ENCODE assay signal across 8 cellular contexts in the genomic region with DNA sequence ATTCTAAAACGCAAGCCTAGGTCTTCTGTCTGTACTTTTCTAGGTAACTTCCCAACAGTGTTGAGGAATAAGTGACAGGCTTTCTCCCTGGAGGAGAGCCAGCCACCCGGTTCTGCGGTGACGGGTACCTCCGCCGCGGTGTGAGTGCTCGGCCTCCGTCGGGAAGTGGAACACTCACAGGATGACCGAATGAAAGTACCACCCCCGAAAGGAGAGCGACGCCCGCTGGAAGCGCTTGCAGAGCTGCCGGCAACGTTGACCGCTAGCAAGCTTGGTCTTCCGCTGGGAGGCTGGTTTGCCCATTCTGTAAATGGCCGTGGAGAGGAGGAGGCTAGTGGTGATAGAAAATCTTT. TPM values are rescaled to one million over a fixed set of nuclear protein-coding genes. Genes with fewer than 3 reads are reported as not detected.
A peak's percentile ranks its signal among the peaks of the same experiment; 100 is the strongest.
DNase-seq lines count a peak whose midpoint lies in the region; ATAC-seq and TF ChIP-seq lines count a peak whose summit lies in the region.

No MANE protein-coding gene starts in this region.

- peak; percentile 18 for ATAC-seq in GM19025 (IDR thresholded peaks at IDR 0.05; ENCODE audit: low read depth, unreplicated experiment)
- peak; percentile 22 for ATAC-seq in HG03460 (IDR thresholded peaks at IDR 0.05; ENCODE audit: unreplicated experiment)

- H3K9me3 ChIP-seq in mucosa of stomach (ENCODE audit: control insufficient read depth, low read length) = no peaks in the 10 kb centered on the region

- H3K27ac ChIP-seq in substantia nigra (ENCODE audit: low read depth, low read length, poor library complexity, severe bottlenecking) = peak overlapping the region; percentile 79

- peaks cover 12% of the 10 kb centered on the region for H3K27me3 Mint-ChIP-seq in activated CD4-positive, alpha-beta memory T cell treated with anti-CD3 and anti-CD28 coated beads for 36 hours

- intact Hi-C loops in activated CD4-positive, alpha-beta memory T cell treated with anti-CD3 and anti-CD28 coated beads for 36 hours (cut with micrococcal nuclease) = loop anchor here (1.0 to 10.0 kb wide), 5 partner anchors 57 to 561 kb away; a partner anchor contains a TSS

- CTCF ChIA-PET in activated CD4-positive, alpha-beta memory T cell treated with anti-CD3 and anti-CD28 coated beads for 36 hours (lab: Charles Lee) = interaction anchor here (0.9 to 5.3 kb wide), 5 partner anchors 9 to 343 kb away, joined by 3 to 40 read pairs (median 5); no protein-coding TSS in a partner anchor

- H3K4me3 ChIP-seq in epithelial cell of proximal tubule (ENCODE audit: low read depth, low read length) (peak overlapping the region; percentile 99), mucosa of stomach (ENCODE audit: low read length) (peak overlapping the region; percentile 94)

- TF ChIP-seq CTCF in epithelial cell of proximal tubule (conservative IDR thresholded peaks at IDR 0.05; ENCODE audit: low read depth, low read length) = peak; percentile 33

- DNase-seq in A172 (ENCODE audit: low spot score) (peak; percentile 35), epithelial cell of proximal tubule (ENCODE audit: low read depth) (peak; percentile 37), substantia nigra (lab: John Stamatoyannopoulos, UW) (no peak), NCI-H1694 (lab: John Stamatoyannopoulos, UW) (no peak)
- DNase-seq in activated CD4-positive, alpha-beta memory T cell treated with anti-CD3 and anti-CD28 coated beads for 36 hours = peak; percentile 55

- H3K4me1 ChIP-seq in mucosa of stomach (ENCODE audit: control insufficient read depth, insufficient read depth, low read length) = no peaks in the 10 kb centered on the region

- H3K27me3 ChIP-seq in mucosa of stomach (ENCODE audit: control insufficient read depth, insufficient read depth, low read length) = no peaks in the 10 kb centered on the region

- POLR2A ChIA-PET in activated CD4-positive, alpha-beta memory T cell treated with anti-CD3 and anti-CD28 coated beads for 36 hours (lab: Charles Lee) = interaction anchor here (0.6 to 2.5 kb wide), 5 partner anchors 9 to 431 kb away, joined by 3 to 19 read pairs (median 4); a partner anchor contains a TSS

- peaks cover 38% of the 10 kb centered on the region for H3K4me1 Mint-ChIP-seq in activated CD4-positive, alpha-beta memory T cell treated with anti-CD3 and anti-CD28 coated beads for 36 hours (ENCODE audit: low read depth)

- H3K9me3 Mint-ChIP-seq in activated CD4-positive, alpha-beta memory T cell treated with anti-CD3 and anti-CD28 coated beads for 36 hours = no peaks in the 10 kb centered on the region

- no peaks in the 10 kb centered on the region for H3K36me3 ChIP-seq in mucosa of stomach (ENCODE audit: control insufficient read depth, insufficient read depth, low read length)

- peak overlapping the region; percentile 82 for H3K9ac ChIP-seq in mucosa of stomach (ENCODE audit: low read length)

- H3K36me3 Mint-ChIP-seq in activated CD4-positive, alpha-beta memory T cell treated with anti-CD3 and anti-CD28 coated beads for 36 hours = no peaks in the 10 kb centered on the region

- H3K27ac Mint-ChIP-seq in activated CD4-positive, alpha-beta memory T cell treated with anti-CD3 and anti-CD28 coated beads for 36 hours = peak overlapping the region; percentile 86

- H3K4me3 Mint-ChIP-seq in activated CD4-positive, alpha-beta memory T cell treated with anti-CD3 and anti-CD28 coated beads for 36 hours = peak overlapping the region; percentile 97

RNA-seq across cellular contexts. Expression of a gene that starts 0.6 kb away (rescaled TPM):
- total RNA-seq in A172 (2014; rRNA removed; shearing (Covaris generic)) = 2.8 and 5.4 TPM in 2 replicates
- 1 to 10 TPM; 8.1 to 8.6 TPM for total RNA-seq in activated CD4-positive, alpha-beta memory T cell treated with anti-CD3 and anti-CD28 coated beads for 36 hours
- total RNA-seq in epithelial cell of proximal tubule = 5.2 and 8.0 TPM in 2 replicates

RNA-seq across cellular contexts. Expression of a gene that starts 57.1 kb away (rescaled TPM):
- total RNA-seq in A172 (2014; rRNA removed; shearing (Covaris generic)) = 3.5 and 5.5 TPM in 2 replicates
- 1 to 10 TPM; 1.4 to 2.0 TPM for total RNA-seq in activated CD4-positive, alpha-beta memory T cell treated with anti-CD3 and anti-CD28 coated beads for 36 hours
- total RNA-seq in epithelial cell of proximal tubule = 8.8 and 21.4 TPM in 2 replicates

Comparison
In these comparisons a context has a peak if more than half of its experiments do, and no peak if none do; other contexts are left out.
1. DNase-seq: peak in A172 (single experiment), activated CD4-positive, alpha-beta memory T cell treated with anti-CD3 and anti-CD28 coated beads for 36 hours (single experiment) and epithelial cell of proximal tubule (single experiment); none in substantia nigra (0 of 49) and NCI-H1694 (single experiment).